ENCODE assay signal across 15 cellular contexts in genomic region chr10:28838908-28839307, GRCh38.
DNase-seq lines count a peak whose midpoint lies in the region; ATAC-seq and TF ChIP-seq lines count a peak whose summit lies in the region.
"Had no signal": no experiment of that assay in that cellular context is flagged by ENCODE, and none has a peak within 500 bp of the region (broad histone marks: within the 10 kb centered on the region; RNA-seq: fewer than 3 reads in every experiment).

No MANE protein-coding gene starts in this region.

- DNase-seq in EH (ENCODE audit: low read depth): peak; percentile 41
- DNase-seq in NCI-H748 (lab: John Stamatoyannopoulos, UW; ENCODE audit: unreplicated experiment): peak; percentile 29
- peak; percentile 44 for DNase-seq in fibroblast of pulmonary artery (ENCODE audit: low read depth)
- peak; percentile 47 to 59 for DNase-seq in trophoblast cell
- DNase-seq in posterior vena cava (ENCODE audit: low spot score): no peak
- DNase-seq in GM23248: no peak
- DNase-seq in NCI-H1092 treated with DMSO at 0.1 percent for 48 hours (lab: John Stamatoyannopoulos, UW): no peak
- DNase-seq: activated CD4-positive, CD25-positive, alpha-beta regulatory T cell treated with anti-CD3 and anti-CD28 coated beads, Interleukin-2, amount 50 U/mL, for 72 hours; C1 segment of cervical spinal cord; dorsolateral prefrontal cortex; foreskin keratinocyte; GDM1; NCI-H2171; stimulated activated CD4-positive, alpha-beta T cell treated with anti-CD3 and anti-CD28 coated beads, Interleukin-2, amount 100 ng/mL, for 48 hours had no signal

- H3F3A ChIP-seq in GM23248 (ENCODE audit: insufficient read depth): no peaks in the 10 kb centered on the region

- H2BK120ac ChIP-seq in trophoblast cell (ENCODE audit: insufficient read depth, low read length, poor library complexity): no peak overlapping the region

- H3K9me2 ChIP-seq in GM23248 (ENCODE audit: insufficient read depth): no peaks in the 10 kb centered on the region

- peaks cover 4% of the 10 kb centered on the region for H3K79me1 ChIP-seq in trophoblast cell (ENCODE audit: low read length)

- no peak overlapping the region for H2BK12ac ChIP-seq in trophoblast cell (ENCODE audit: low read length)

- H3K27ac ChIP-seq in trophoblast cell (ENCODE audit: low read depth, low read length) (no peak overlapping the region), GM23248 (no peak overlapping the region)
- H3K27ac ChIP-seq: dorsolateral prefrontal cortex, foreskin keratinocyte had no signal

- H2BK5ac ChIP-seq in trophoblast cell (ENCODE audit: low read depth, low read length, poor library complexity): no peak overlapping the region

- no peak for TF ChIP-seq CTCF in fibroblast of pulmonary artery (IDR thresholded peaks at IDR 0.05; ENCODE audit: low read length, missing control alignments)

- H3K4me1 ChIP-seq in trophoblast cell (ENCODE audit: control insufficient read depth in 1 of 2, insufficient read depth in 2 of 2, low read length in 2 of 2): no peaks in the 10 kb centered on the region
- no peaks in the 10 kb centered on the region for H3K4me1 ChIP-seq in GM23248 (ENCODE audit: insufficient read depth)
- H3K4me1 ChIP-seq: foreskin keratinocyte had no signal

- no peak overlapping the region for H4K8ac ChIP-seq in trophoblast cell (ENCODE audit: low read depth, low read length)

- no peaks in the 10 kb centered on the region for H3K27me3 ChIP-seq in trophoblast cell (ENCODE audit: insufficient read depth, low read length)
- H3K27me3 ChIP-seq in GM23248 (replicated peaks; ENCODE audit: insufficient read depth): no peaks in the 10 kb centered on the region

- H2AK5ac ChIP-seq in trophoblast cell (ENCODE audit: low read length): no peak overlapping the region

- H3K9ac ChIP-seq in trophoblast cell (ENCODE audit: low read length) (no peak overlapping the region), GM23248 (no peak overlapping the region)

- H4K20me1 ChIP-seq in GM23248 (ENCODE audit: insufficient read depth): no peaks in the 10 kb centered on the region

- intact Hi-C loops in posterior vena cava (cut with DNase I): no loop called here

- no peak overlapping the region for H3K4me2 ChIP-seq in trophoblast cell (ENCODE audit: low read length)
- no peak overlapping the region for H3K4me2 ChIP-seq in GM23248 (ENCODE audit: unreplicated experiment)

- H3K79me2 ChIP-seq in trophoblast cell (ENCODE audit: control insufficient read depth, insufficient read depth, low read length, poor library complexity) (no peaks in the 10 kb centered on the region), GM23248 (ENCODE audit: insufficient read depth) (no peaks in the 10 kb centered on the region)

- H3K4ac ChIP-seq in trophoblast cell (ENCODE audit: low read depth, low read length): no peak overlapping the region

- no peak overlapping the region for H3K18ac ChIP-seq in trophoblast cell (ENCODE audit: low read length)

- no peak overlapping the region for H3K4me3 ChIP-seq in fibroblast of pulmonary artery (replicated peaks; ENCODE audit: low read depth, low read length)
- H3K4me3 ChIP-seq in trophoblast cell (ENCODE audit: low read depth, low read length): no peak overlapping the region
- no peak overlapping the region for H3K4me3 ChIP-seq in GM23248
- H3K4me3 ChIP-seq: dorsolateral prefrontal cortex had no signal

- H3K9me3 ChIP-seq in trophoblast cell (ENCODE audit: insufficient read depth, low read depth, low read length) (no peaks in the 10 kb centered on the region), GM23248 (ENCODE audit: low read depth) (no peaks in the 10 kb centered on the region)

- H2AFZ ChIP-seq in trophoblast cell (ENCODE audit: insufficient read depth, low read length, poor library complexity): no peak overlapping the region
- H2AFZ ChIP-seq in GM23248: no peak overlapping the region

- no peak overlapping the region for H4K91ac ChIP-seq in trophoblast cell (ENCODE audit: low read depth, low read length)

- no peak overlapping the region for H3K14ac ChIP-seq in trophoblast cell (ENCODE audit: low read length)

- no peak for ATAC-seq in GM21528 (IDR thresholded peaks at IDR 0.05; ENCODE audit: low FRiP score, unreplicated experiment)
- ATAC-seq: foreskin keratinocyte had no signal

- no peak overlapping the region for H4K12ac ChIP-seq in trophoblast cell (ENCODE audit: low read depth, low read length)

- in situ Hi-C loops in GM23248 (cut with MboI): no loop called here

- H3K36me3 ChIP-seq in trophoblast cell (ENCODE audit: control insufficient read depth in 1 of 2, insufficient read depth in 2 of 2, low read length in 2 of 2): no peaks in the 10 kb centered on the region
- no peaks in the 10 kb centered on the region for H3K36me3 ChIP-seq in GM23248 (ENCODE audit: low read depth)

- H3K23ac ChIP-seq in trophoblast cell (ENCODE audit: low read length): no peak overlapping the region

- WGBS in trophoblast cell (ENCODE audit: extremely low coverage, insufficient coverage, insufficient read length): no CpG with 5 or more reads among the region's 2 CpGs
- 14% methylated on average over 2 of the region's 2 CpGs for WGBS in GM23248 (ENCODE audit: low coverage in 1 of 2, low lambda C conversion rate in 2 of 2, missing lambda C conversion rate in 2 of 2), 2 experiments

Comparison
In these comparisons a context has a peak if more than half of its experiments do, and no peak if none do; other contexts are left out.
1. DNase-seq: peak in EH (single experiment), NCI-H748 (single experiment), fibroblast of pulmonary artery (single experiment) and trophoblast cell (2 of 2); none in posterior vena cava (single experiment), GM23248 (single experiment) and NCI-H1092 treated with DMSO at 0.1 percent for 48 hours (single experiment).